In genomic region chr13:30898721-30899188, GRCh38 we compare ENCODE assay signal across 1 cellular context.
TF ChIP-seq lines count a peak whose summit lies in the region.

No MANE protein-coding gene starts in this region.

TF ChIP-seq in HepG2, 621 proteins besides CTCF, POLR2A, EP300 and RAD21 (continued from another document and continues in another):
- TF ChIP-seq ZNF232 (CRISPR knock-in tag; IDR thresholded peaks at IDR 0.05; ENCODE audit: borderline replicate concordance) (no peak), PTBP1 (IDR thresholded peaks at IDR 0.05; ENCODE audit: low read depth, low read length, poor library complexity, severe bottlenecking) (no peak), ZGPAT (CRISPR knock-in tag; IDR thresholded peaks at IDR 0.05) (no peak), ZNF780A (CRISPR knock-in tag; IDR thresholded peaks at IDR 0.05) (no peak), ZNF724P (CRISPR knock-in tag; IDR thresholded peaks at IDR 0.05; ENCODE audit: borderline replicate concordance) (no peak), ZNF10 (CRISPR knock-in tag; IDR thresholded peaks at IDR 0.05; ENCODE audit: borderline replicate concordance, low read depth) (no peak), ZSCAN9 (CRISPR knock-in tag; IDR thresholded peaks at IDR 0.05; ENCODE audit: borderline replicate concordance) (no peak), ZNF614 (CRISPR knock-in tag; IDR thresholded peaks at IDR 0.05; ENCODE audit: borderline replicate concordance) (no peak), ZNF710 (CRISPR knock-in tag; IDR thresholded peaks at IDR 0.05; ENCODE audit: borderline replicate concordance) (no peak; the same call in 1 of the 2 replicates), IRF2 (CRISPR knock-in tag; IDR thresholded peaks at IDR 0.05) (no peak), HNRNPLL (IDR thresholded peaks at IDR 0.05; ENCODE audit: low read depth, low read length, poor library complexity, severe bottlenecking) (no peak), ISX (CRISPR knock-in tag; conservative IDR thresholded peaks at IDR 0.05) (no peak), ZNF768 (CRISPR knock-in tag; IDR thresholded peaks at IDR 0.05) (no peak), THRA (CRISPR knock-in tag; IDR thresholded peaks at IDR 0.05; ENCODE audit: borderline replicate concordance) (no peak; the same call in 1 of the 2 replicates), ZMYM2 (CRISPR knock-in tag; IDR thresholded peaks at IDR 0.05) (no peak), ZNF207 (IDR thresholded peaks at IDR 0.05; ENCODE audit: borderline replicate concordance) (no peak), ZNF720 (CRISPR knock-in tag; IDR thresholded peaks at IDR 0.05) (no peak), CHCHD3 (CRISPR knock-in tag; IDR thresholded peaks at IDR 0.05) (no peak), SAP130 (CRISPR knock-in tag; IDR thresholded peaks at IDR 0.05; ENCODE audit: low read depth) (peak; percentile 62), CREM (IDR thresholded peaks at IDR 0.05) (no peak), CREM (CRISPR knock-in tag; IDR thresholded peaks at IDR 0.05) (no peak), ZNF350 (CRISPR knock-in tag; IDR thresholded peaks at IDR 0.05; ENCODE audit: borderline replicate concordance, low read depth) (no peak), PHF20 (CRISPR knock-in tag; IDR thresholded peaks at IDR 0.05) (no peak), ZSCAN20 (CRISPR knock-in tag; IDR thresholded peaks at IDR 0.05; ENCODE audit: borderline replicate concordance) (no peak), ZNF44 (CRISPR knock-in tag; IDR thresholded peaks at IDR 0.05) (no peak), YEATS2 (CRISPR knock-in tag; IDR thresholded peaks at IDR 0.05; ENCODE audit: borderline replicate concordance) (no peak), ZZZ3 (CRISPR knock-in tag; IDR thresholded peaks at IDR 0.05; ENCODE audit: borderline replicate concordance) (no peak), ZNF761 (CRISPR knock-in tag; conservative IDR thresholded peaks at IDR 0.05) (no peak), ZNF850 (CRISPR knock-in tag; conservative IDR thresholded peaks at IDR 0.05) (no peak), KLF16 (CRISPR knock-in tag; IDR thresholded peaks at IDR 0.05) (no peak), ARID5B (CRISPR knock-in tag; IDR thresholded peaks at IDR 0.05) (peak; percentile 33; the same call in 1 of the 2 replicates), ZFP90 (CRISPR knock-in tag; IDR thresholded peaks at IDR 0.05; ENCODE audit: borderline replicate concordance) (no peak), ATF1 (CRISPR knock-in tag; IDR thresholded peaks at IDR 0.05) (0 out of 2 replicates have a peak, but pooled peaks have one; percentile 36), DDIT3 (CRISPR knock-in tag; IDR thresholded peaks at IDR 0.05) (no peak), ZNF235 (CRISPR knock-in tag; IDR thresholded peaks at IDR 0.05; ENCODE audit: borderline replicate concordance) (no peak), SPEN (CRISPR knock-in tag; IDR thresholded peaks at IDR 0.05; ENCODE audit: low read depth) (peak; percentile 78; the same call in 1 of the 2 replicates), FOXA1 (IDR thresholded peaks at IDR 0.05) (no peak), FOXA1 (CRISPR knock-in tag; IDR thresholded peaks at IDR 0.05) (no peak), FIP1L1 (IDR thresholded peaks at IDR 0.05; ENCODE audit: borderline replicate concordance, insufficient read depth, low read depth, low read length) (no peak), NR2F6 (IDR thresholded peaks at IDR 0.05) (no peak), NR2F6 (CRISPR knock-in tag; IDR thresholded peaks at IDR 0.05) (0 out of 2 replicates have a peak, but pooled peaks have one; percentile 14), MEIS1 (CRISPR knock-in tag; IDR thresholded peaks at IDR 0.05; ENCODE audit: borderline replicate concordance) (no peak), PCBP2 (optimal IDR thresholded peaks at IDR 0.05; ENCODE audit: low read depth, low read length, poor library complexity, severe bottlenecking) (no peak), MTF2 (CRISPR knock-in tag; IDR thresholded peaks at IDR 0.05; ENCODE audit: borderline replicate concordance) (no peak), TCF7L2 (IDR thresholded peaks at IDR 0.05; ENCODE audit: low read depth, low read length) (no peak), SMAD3 (CRISPR knock-in tag; IDR thresholded peaks at IDR 0.05) (no peak), NFRKB (IDR thresholded peaks at IDR 0.05) (no peak), RBFOX2 (IDR thresholded peaks at IDR 0.05; ENCODE audit: low read depth, low read length) (no peak), CREB3 (CRISPR knock-in tag; IDR thresholded peaks at IDR 0.05) (no peak), MTF1 (CRISPR knock-in tag; IDR thresholded peaks at IDR 0.05) (no peak)
- TF ChIP-seq, protein P1, sequence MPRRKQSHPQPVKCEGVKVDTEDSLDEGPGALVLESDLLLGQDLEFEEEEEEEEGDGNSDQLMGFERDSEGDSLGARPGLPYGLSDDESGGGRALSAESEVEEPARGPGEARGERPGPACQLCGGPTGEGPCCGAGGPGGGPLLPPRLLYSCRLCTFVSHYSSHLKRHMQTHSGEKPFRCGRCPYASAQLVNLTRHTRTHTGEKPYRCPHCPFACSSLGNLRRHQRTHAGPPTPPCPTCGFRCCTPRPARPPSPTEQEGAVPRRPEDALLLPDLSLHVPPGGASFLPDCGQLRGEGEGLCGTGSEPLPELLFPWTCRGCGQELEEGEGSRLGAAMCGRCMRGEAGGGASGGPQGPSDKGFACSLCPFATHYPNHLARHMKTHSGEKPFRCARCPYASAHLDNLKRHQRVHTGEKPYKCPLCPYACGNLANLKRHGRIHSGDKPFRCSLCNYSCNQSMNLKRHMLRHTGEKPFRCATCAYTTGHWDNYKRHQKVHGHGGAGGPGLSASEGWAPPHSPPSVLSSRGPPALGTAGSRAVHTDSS (CRISPR knock-in tag; conservative IDR thresholded peaks at IDR 0.05): no peak
- TF ChIP-seq, protein P2, sequence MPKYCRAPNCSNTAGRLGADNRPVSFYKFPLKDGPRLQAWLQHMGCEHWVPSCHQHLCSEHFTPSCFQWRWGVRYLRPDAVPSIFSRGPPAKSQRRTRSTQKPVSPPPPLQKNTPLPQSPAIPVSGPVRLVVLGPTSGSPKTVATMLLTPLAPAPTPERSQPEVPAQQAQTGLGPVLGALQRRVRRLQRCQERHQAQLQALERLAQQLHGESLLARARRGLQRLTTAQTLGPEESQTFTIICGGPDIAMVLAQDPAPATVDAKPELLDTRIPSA (CRISPR knock-in tag; IDR thresholded peaks at IDR 0.05; ENCODE audit: borderline replicate concordance): no peak
- TF ChIP-seq, protein P3, sequence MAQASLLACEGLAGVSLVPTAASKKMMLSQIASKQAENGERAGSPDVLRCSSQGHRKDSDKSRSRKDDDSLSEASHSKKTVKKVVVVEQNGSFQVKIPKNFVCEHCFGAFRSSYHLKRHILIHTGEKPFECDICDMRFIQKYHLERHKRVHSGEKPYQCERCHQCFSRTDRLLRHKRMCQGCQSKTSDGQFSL (CRISPR knock-in tag; IDR thresholded peaks at IDR 0.05): no peak
- TF ChIP-seq, protein P4, sequence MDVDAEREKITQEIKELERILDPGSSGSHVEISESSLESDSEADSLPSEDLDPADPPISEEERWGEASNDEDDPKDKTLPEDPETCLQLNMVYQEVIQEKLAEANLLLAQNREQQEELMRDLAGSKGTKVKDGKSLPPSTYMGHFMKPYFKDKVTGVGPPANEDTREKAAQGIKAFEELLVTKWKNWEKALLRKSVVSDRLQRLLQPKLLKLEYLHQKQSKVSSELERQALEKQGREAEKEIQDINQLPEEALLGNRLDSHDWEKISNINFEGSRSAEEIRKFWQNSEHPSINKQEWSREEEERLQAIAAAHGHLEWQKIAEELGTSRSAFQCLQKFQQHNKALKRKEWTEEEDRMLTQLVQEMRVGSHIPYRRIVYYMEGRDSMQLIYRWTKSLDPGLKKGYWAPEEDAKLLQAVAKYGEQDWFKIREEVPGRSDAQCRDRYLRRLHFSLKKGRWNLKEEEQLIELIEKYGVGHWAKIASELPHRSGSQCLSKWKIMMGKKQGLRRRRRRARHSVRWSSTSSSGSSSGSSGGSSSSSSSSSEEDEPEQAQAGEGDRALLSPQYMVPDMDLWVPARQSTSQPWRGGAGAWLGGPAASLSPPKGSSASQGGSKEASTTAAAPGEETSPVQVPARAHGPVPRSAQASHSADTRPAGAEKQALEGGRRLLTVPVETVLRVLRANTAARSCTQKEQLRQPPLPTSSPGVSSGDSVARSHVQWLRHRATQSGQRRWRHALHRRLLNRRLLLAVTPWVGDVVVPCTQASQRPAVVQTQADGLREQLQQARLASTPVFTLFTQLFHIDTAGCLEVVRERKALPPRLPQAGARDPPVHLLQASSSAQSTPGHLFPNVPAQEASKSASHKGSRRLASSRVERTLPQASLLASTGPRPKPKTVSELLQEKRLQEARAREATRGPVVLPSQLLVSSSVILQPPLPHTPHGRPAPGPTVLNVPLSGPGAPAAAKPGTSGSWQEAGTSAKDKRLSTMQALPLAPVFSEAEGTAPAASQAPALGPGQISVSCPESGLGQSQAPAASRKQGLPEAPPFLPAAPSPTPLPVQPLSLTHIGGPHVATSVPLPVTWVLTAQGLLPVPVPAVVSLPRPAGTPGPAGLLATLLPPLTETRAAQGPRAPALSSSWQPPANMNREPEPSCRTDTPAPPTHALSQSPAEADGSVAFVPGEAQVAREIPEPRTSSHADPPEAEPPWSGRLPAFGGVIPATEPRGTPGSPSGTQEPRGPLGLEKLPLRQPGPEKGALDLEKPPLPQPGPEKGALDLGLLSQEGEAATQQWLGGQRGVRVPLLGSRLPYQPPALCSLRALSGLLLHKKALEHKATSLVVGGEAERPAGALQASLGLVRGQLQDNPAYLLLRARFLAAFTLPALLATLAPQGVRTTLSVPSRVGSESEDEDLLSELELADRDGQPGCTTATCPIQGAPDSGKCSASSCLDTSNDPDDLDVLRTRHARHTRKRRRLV (CRISPR knock-in tag; IDR thresholded peaks at IDR 0.05): no peak
